1 cellular context compared by ENCODE assay signal in the genomic region with DNA sequence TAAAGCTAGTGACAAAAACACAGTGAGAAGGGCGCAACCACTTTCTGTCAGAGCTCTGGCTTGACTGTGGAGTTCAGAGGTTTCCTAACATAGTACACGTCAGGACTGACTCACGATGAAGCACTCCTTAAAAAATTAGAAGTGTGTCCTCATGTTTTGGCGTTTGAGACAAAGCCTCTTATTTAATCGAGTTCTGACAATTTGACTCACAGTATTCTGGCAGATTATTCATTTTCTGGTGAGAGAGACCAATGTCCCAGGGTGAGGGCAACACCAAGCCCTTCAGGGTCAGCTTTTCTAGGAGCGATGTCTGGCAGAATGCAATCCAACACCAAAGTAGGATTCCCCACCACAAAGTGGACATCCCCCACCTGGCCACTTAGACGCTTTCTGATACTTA.
TF ChIP-seq lines count a peak whose summit lies in the region.

No MANE protein-coding gene starts in this region.

TF ChIP-seq in HepG2, 621 proteins besides CTCF, POLR2A, EP300 and RAD21 (continued from another document):
- TF ChIP-seq ZNF792 (CRISPR knock-in tag; IDR thresholded peaks at IDR 0.05), result no peak
- TF ChIP-seq CEBPB (IDR thresholded peaks at IDR 0.05; ENCODE audit: borderline replicate concordance, low read depth, low read length), result no peak
- TF ChIP-seq KMT2B (CRISPR knock-in tag; IDR thresholded peaks at IDR 0.05), result no peak
- no peak for TF ChIP-seq ZSCAN30 (CRISPR knock-in tag; IDR thresholded peaks at IDR 0.05)
